Comparison of ENCODE assay signal across 17 cellular contexts in the genomic region with DNA sequence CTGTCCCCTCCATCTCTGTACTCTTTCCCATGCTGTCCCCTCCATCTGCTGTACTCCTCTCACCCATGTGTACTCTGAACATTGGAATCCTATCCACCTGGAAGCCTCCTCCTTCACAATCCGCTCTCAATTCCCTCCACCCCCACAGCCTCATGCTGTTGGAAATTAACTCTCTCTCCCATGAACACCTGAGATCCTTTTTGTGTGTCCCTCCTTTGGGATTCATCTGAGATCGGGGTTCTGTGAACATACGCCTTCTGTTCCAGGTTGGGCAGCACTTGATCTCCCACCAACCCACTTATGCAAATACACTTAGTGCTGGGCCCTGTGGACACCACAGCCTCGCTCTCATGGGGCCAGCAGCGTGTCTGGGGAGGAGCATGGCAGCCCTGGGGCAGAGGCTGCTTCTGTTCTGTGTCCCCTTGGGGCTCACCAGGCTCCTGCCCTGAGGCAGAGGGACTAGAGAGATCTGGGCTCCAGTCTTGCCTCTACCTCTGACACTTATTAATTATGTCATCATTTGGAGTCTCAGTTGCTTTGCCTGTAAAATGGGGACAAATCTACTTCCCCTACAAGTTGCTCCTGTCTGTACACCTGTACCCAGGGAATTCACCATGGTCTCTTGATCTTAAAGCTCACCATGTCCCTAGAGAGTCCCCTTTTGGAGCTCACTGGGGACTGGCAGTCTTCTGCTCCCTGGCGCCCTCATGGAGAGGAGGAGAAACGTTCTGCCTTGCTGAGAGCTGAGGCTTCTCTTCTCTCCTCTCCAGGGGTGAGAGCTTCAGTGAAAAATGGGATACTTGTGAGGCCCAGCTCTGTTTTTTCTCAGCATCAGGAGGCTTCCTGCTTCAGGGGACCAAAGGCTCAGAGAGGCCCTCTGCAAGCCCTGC. TPM values are rescaled to one million over a fixed set of nuclear protein-coding genes. Genes with fewer than 3 reads are reported as not detected.
DNase-seq lines count a peak whose midpoint lies in the region; ATAC-seq and TF ChIP-seq lines count a peak whose summit lies in the region.
"Had no signal": no experiment of that assay in that cellular context is flagged by ENCODE, and none has a peak within 500 bp of the region (broad histone marks: within the 10 kb centered on the region; RNA-seq: fewer than 3 reads in every experiment).

No MANE protein-coding gene starts in this region.

- peaks cover 3% of the 10 kb centered on the region for H3K36me3 Mint-ChIP-seq in activated CD8-positive, alpha-beta memory T cell treated with anti-CD3 and anti-CD28 coated beads, Interleukin-2, amount 10 ng/mL, durations not matched to agents 7 days and 5 days
- H3K36me3 Mint-ChIP-seq in CD4-positive, alpha-beta T cell (ENCODE audit: low read depth) = no peaks in the 10 kb centered on the region
- H3K36me3 Mint-ChIP-seq: immature natural killer cell had no signal

- H3K27ac ChIP-seq in cardiac muscle cell (no peak overlapping the region), upper lobe of right lung (no peak overlapping the region), testis (no peak overlapping the region)
- no peak overlapping the region for H3K27ac ChIP-seq in CD4-positive, alpha-beta T cell (ENCODE audit: low read depth, low read length)
- H3K27ac ChIP-seq: thoracic aorta had no signal

- intact Hi-C loops in Right ventricle myocardium superior (cut with DNase I) = no loop called here
- intact Hi-C loops in upper lobe of right lung (cut with DNase I) = no loop called here
- intact Hi-C loops in CD4-positive, alpha-beta T cell (cut with DNase I, micrococcal nuclease) = no loop called here
- intact Hi-C loops in testis (cut with DNase I; ENCODE audit: low total_unique reads) = no loop called here

- no peak overlapping the region for H3K27ac Mint-ChIP-seq in activated CD8-positive, alpha-beta memory T cell treated with anti-CD3 and anti-CD28 coated beads, Interleukin-2, amount 10 ng/mL, durations not matched to agents 7 days and 5 days
- no peak overlapping the region for H3K27ac Mint-ChIP-seq in CD4-positive, alpha-beta T cell
- H3K27ac Mint-ChIP-seq: immature natural killer cell, progenitor cell of endocrine pancreas had no signal

- no peak overlapping the region for H3K4me3 Mint-ChIP-seq in activated CD8-positive, alpha-beta memory T cell treated with anti-CD3 and anti-CD28 coated beads, Interleukin-2, amount 10 ng/mL, durations not matched to agents 7 days and 5 days
- no peak overlapping the region for H3K4me3 Mint-ChIP-seq in CD4-positive, alpha-beta T cell
- H3K4me3 Mint-ChIP-seq: immature natural killer cell had no signal

- H3K36me3 ChIP-seq in cardiac muscle cell = no peaks in the 10 kb centered on the region
- H3K36me3 ChIP-seq in upper lobe of right lung = no peaks in the 10 kb centered on the region
- H3K36me3 ChIP-seq in testis (ENCODE audit: low read depth, missing control alignments) = no peaks in the 10 kb centered on the region
- H3K36me3 ChIP-seq: thoracic aorta had no signal

- peaks cover 23% of the 10 kb centered on the region for H3K4me1 Mint-ChIP-seq in activated CD8-positive, alpha-beta memory T cell treated with anti-CD3 and anti-CD28 coated beads, Interleukin-2, amount 10 ng/mL, durations not matched to agents 7 days and 5 days
- no peaks in the 10 kb centered on the region for H3K4me1 Mint-ChIP-seq in CD4-positive, alpha-beta T cell (ENCODE audit: low read depth)
- H3K4me1 Mint-ChIP-seq: immature natural killer cell had no signal

- POLR2A ChIA-PET in CD4-positive, alpha-beta T cell (lab: Charles Lee) = no interaction called here

- peaks cover 2% of the 10 kb centered on the region for H3K27me3 ChIP-seq in cardiac muscle cell
- no peaks in the 10 kb centered on the region for H3K27me3 ChIP-seq in upper lobe of right lung
- peaks cover 34% of the 10 kb centered on the region for H3K27me3 ChIP-seq in CD4-positive, alpha-beta T cell (ENCODE audit: control insufficient read depth, insufficient read depth, low read length)
- H3K27me3 ChIP-seq in testis = no peaks in the 10 kb centered on the region
- H3K27me3 ChIP-seq: MG63 had no signal

- H3K27me3 Mint-ChIP-seq in activated CD8-positive, alpha-beta memory T cell treated with anti-CD3 and anti-CD28 coated beads, Interleukin-2, amount 10 ng/mL, durations not matched to agents 7 days and 5 days = peaks cover 30% of the 10 kb centered on the region
- H3K27me3 Mint-ChIP-seq in CD4-positive, alpha-beta T cell = peaks cover 28% of the 10 kb centered on the region

- WGBS in testis, 2 donors = 87 to 94% methylated on average over 7 of the region's 7 CpGs

- H3K9me3 ChIP-seq in cardiac muscle cell (ENCODE audit: low read depth) (no peaks in the 10 kb centered on the region), upper lobe of right lung (no peaks in the 10 kb centered on the region), testis (no peaks in the 10 kb centered on the region)
- H3K9me3 ChIP-seq in CD4-positive, alpha-beta T cell (ENCODE audit: control insufficient read depth, low read length) = no peaks in the 10 kb centered on the region
- H3K9me3 ChIP-seq: thoracic aorta had no signal

- H3K4me3 ChIP-seq in cardiac muscle cell (no peak overlapping the region), upper lobe of right lung (no peak overlapping the region), testis (no peak overlapping the region)
- H3K4me3 ChIP-seq: MG63, thoracic aorta had no signal

- CTCF ChIA-PET in activated CD8-positive, alpha-beta memory T cell treated with anti-CD3 and anti-CD28 coated beads, Interleukin-2, amount 10 ng/mL, durations not matched to agents 7 days and 5 days (lab: Charles Lee) = interaction anchor here (3.0 kb wide), 1 partner anchor 83 kb away, joined by 14 read pairs; no protein-coding TSS in a partner anchor
- CTCF ChIA-PET in CD4-positive, alpha-beta T cell (lab: Charles Lee) = no interaction called here

- peak; percentile 3 for TF ChIP-seq CTCF in cardiac muscle cell (IDR thresholded peaks at IDR 0.05; ENCODE audit: low read depth, low read length)
- no peak for TF ChIP-seq CTCF in upper lobe of right lung (IDR thresholded peaks at IDR 0.05)
- no peak for TF ChIP-seq CTCF in CD4-positive, alpha-beta T cell (IDR thresholded peaks at IDR 0.05)
- no peak for TF ChIP-seq CTCF in testis (IDR thresholded peaks at IDR 0.05)

- no peak for ATAC-seq in Right ventricle myocardium superior (ENCODE audit: poor library complexity)
- no peak for ATAC-seq in activated CD8-positive, alpha-beta memory T cell treated with anti-CD3 and anti-CD28 coated beads, Interleukin-2, amount 10 ng/mL, durations not matched to agents 7 days and 5 days
- no peak for ATAC-seq in left lobe of liver
- ATAC-seq in upper lobe of right lung = no peak
- no peak for ATAC-seq in CD4-positive, alpha-beta T cell (ENCODE audit: poor library complexity)
- no peak for ATAC-seq in HG03442 (IDR thresholded peaks at IDR 0.05; ENCODE audit: unreplicated experiment)

- DNase-seq in cardiac muscle cell (ENCODE audit: low read depth in 1 of 2, low spot score in 1 of 2) = no peak
- DNase-seq in Right ventricle myocardium superior = no peak
- DNase-seq in activated CD8-positive, alpha-beta memory T cell treated with anti-CD3 and anti-CD28 coated beads, Interleukin-2, amount 10 ng/mL, durations not matched to agents 7 days and 5 days = peak; percentile 33
- DNase-seq in left lobe of liver (ENCODE audit: low spot score) = peak; percentile 12
- DNase-seq in upper lobe of right lung = peak; percentile 32
- DNase-seq in CD4-positive, alpha-beta T cell = no peak
- no peak for DNase-seq in testis
- DNase-seq: effector memory CD4-positive, alpha-beta T cell; foreskin melanocyte; immature natural killer cell; MG63; NCI-H226; stimulated activated CD4-positive, alpha-beta T cell treated with anti-CD3 and anti-CD28 coated beads, Interleukin-15, amount 100 ng/mL, for 24 hours had no signal

- H3K4me1 ChIP-seq in cardiac muscle cell (ENCODE audit: low read depth) = no peaks in the 10 kb centered on the region
- no peaks in the 10 kb centered on the region for H3K4me1 ChIP-seq in upper lobe of right lung
- peaks cover 5% of the 10 kb centered on the region for H3K4me1 ChIP-seq in testis

- H3K9me3 Mint-ChIP-seq in activated CD8-positive, alpha-beta memory T cell treated with anti-CD3 and anti-CD28 coated beads, Interleukin-2, amount 10 ng/mL, durations not matched to agents 7 days and 5 days (ENCODE audit: low read depth) = no peaks in the 10 kb centered on the region
- H3K9me3 Mint-ChIP-seq in CD4-positive, alpha-beta T cell = no peaks in the 10 kb centered on the region
- H3K9me3 Mint-ChIP-seq: activated T-helper 2 cell treated with anti-CD3 and anti-CD28 coated beads, Interferon-gamma antibody, Interleukin-2, Interleukin-4, amounts not matched to agents 10 μg/mL and 5 μg/mL and 100 μg/mL, durations not matched to agents 14 hours and 24 hours and 36 hours; immature natural killer cell had no signal

- no peak for TF ChIP-seq POLR2A in testis (IDR thresholded peaks at IDR 0.05)

RNA-seq across cellular contexts. Expression of gene ITGA11, which starts 42.7 kb away (rescaled TPM):
- total RNA-seq in cardiac muscle cell (0.12 and 1.4 TPM in 2 replicates), Right ventricle myocardium superior (32.2 TPM), left lobe of liver (0.88 TPM), upper lobe of right lung (7.1 TPM), testis (1 to 10 TPM; 4.3 to 5.6 TPM)
- polyA plus RNA-seq in cardiac muscle cell (0.07 and 1.2 TPM in 2 replicates), testis (ENCODE audit: insufficient read depth, low read depth, low replicate concordance) (6.6 TPM)
- total RNA-seq in activated CD8-positive, alpha-beta memory T cell treated with anti-CD3 and anti-CD28 coated beads, Interleukin-2, amount 10 ng/mL, durations not matched to agents 7 days and 5 days = under 1 TPM in 1 of 2 experiments, not detected in 1; 0.02 TPM
- under 1 TPM; 0.08 to 0.20 TPM for total RNA-seq in CD4-positive, alpha-beta T cell
- total RNA-seq: progenitor cell of endocrine pancreas had no signal
- polyA plus RNA-seq: immature natural killer cell had no signal

Comparison
In these comparisons a context has a peak if more than half of its experiments do, and no peak if none do; other contexts are left out.
1. DNase-seq: peak in activated CD8-positive, alpha-beta memory T cell treated with anti-CD3 and anti-CD28 coated beads, Interleukin-2, amount 10 ng/mL, durations not matched to agents 7 days and 5 days (single experiment), left lobe of liver (single experiment) and upper lobe of right lung (single experiment); none in cardiac muscle cell (0 of 2), Right ventricle myocardium superior (single experiment), CD4-positive, alpha-beta T cell (0 of 10) and testis (single experiment).